ENCODE assay signal across 20 cellular contexts in genomic region chr9:125732562-125732961, GRCh38. TPM values are rescaled to one million over a fixed set of nuclear protein-coding genes. Genes with fewer than 3 reads are reported as not detected.
A peak's percentile ranks its signal among the peaks of the same experiment; 100 is the strongest.
DNase-seq lines count a peak whose midpoint lies in the region; ATAC-seq and TF ChIP-seq lines count a peak whose summit lies in the region.
"Had no signal": no experiment of that assay in that cellular context is flagged by ENCODE, and none has a peak within 500 bp of the region (broad histone marks: within the 10 kb centered on the region; RNA-seq: fewer than 3 reads in every experiment).

No MANE protein-coding gene starts in this region.

- no peak overlapping the region for H3K27ac Mint-ChIP-seq in MCF 10A (ENCODE audit: low read depth, unreplicated experiment)
- H3K27ac Mint-ChIP-seq: activated B cell treated with CpG ODN at 0.5 μM for 24 hours, nephron had no signal

- H3K27me3 Mint-ChIP-seq in MCF 10A (ENCODE audit: insufficient read depth, unreplicated experiment): peaks cover 28% of the 10 kb centered on the region

- no peak for ATAC-seq in GM18868 (IDR thresholded peaks at IDR 0.05; ENCODE audit: unreplicated experiment)
- ATAC-seq in HG03457 (IDR thresholded peaks at IDR 0.05; ENCODE audit: unreplicated experiment): no peak
- ATAC-seq in HG02763 (IDR thresholded peaks at IDR 0.05; ENCODE audit: unreplicated experiment): no peak
- ATAC-seq: gastroesophageal sphincter had no signal

- H3K9me3 ChIP-seq in mammary epithelial cell (replicated peaks; ENCODE audit: insufficient read depth, low read length): no peaks in the 10 kb centered on the region
- no peaks in the 10 kb centered on the region for H3K9me3 ChIP-seq in SJCRH30 (replicated peaks)
- H3K9me3 ChIP-seq: gastroesophageal sphincter, stomach, uterus had no signal

- H4K20me1 ChIP-seq in mammary epithelial cell (ENCODE audit: insufficient read depth, low read length): no peaks in the 10 kb centered on the region

- dilution Hi-C loops in mammary epithelial cell (cut with HindIII; ENCODE audit: low sequenced_read_pairs): no loop called here

- POLR2A ChIA-PET in MCF 10A (lab: Yijun Ruan, JAX): interaction anchor here (1.2 kb wide), 1 partner anchor 26 kb away, joined by 3 read pairs; the partner anchor contains the start of gene MAPKAP1

- H3K27me3 ChIP-seq in mammary epithelial cell (ENCODE audit: insufficient read depth, low read length) (peaks cover 2% of the 10 kb centered on the region), SJCRH30 (no peaks in the 10 kb centered on the region)
- H3K27me3 ChIP-seq: gastroesophageal sphincter, stomach, uterus had no signal

- no peak overlapping the region for H3K9ac ChIP-seq in mammary epithelial cell (ENCODE audit: insufficient read depth, low read length)

- H3K27ac ChIP-seq in mammary epithelial cell (ENCODE audit: insufficient read depth, low read depth, low read length): no peak overlapping the region
- no peak overlapping the region for H3K27ac ChIP-seq in SJCRH30
- H3K27ac ChIP-seq: gastroesophageal sphincter, RWPE1, stomach, uterus had no signal

- no peaks in the 10 kb centered on the region for H3K9me3 Mint-ChIP-seq in MCF 10A (ENCODE audit: unreplicated experiment)
- H3K9me3 Mint-ChIP-seq: activated B cell treated with CpG ODN at 0.5 μM for 24 hours, nephron had no signal

- no peak for TF ChIP-seq CTCF in MCF 10A (IDR thresholded peaks at IDR 0.05; ENCODE audit: unreplicated experiment)
- no peak for TF ChIP-seq CTCF in mammary epithelial cell (conservative IDR thresholded peaks at IDR 0.05 in 1 of 2, IDR thresholded peaks at IDR 0.05 in 1 of 2; ENCODE audit: extremely low read depth in 1 of 2, insufficient read depth in 1 of 2, low read depth in 1 of 2, low read length in 2 of 2)
- TF ChIP-seq CTCF in fibroblast of villous mesenchyme (IDR thresholded peaks at IDR 0.05; ENCODE audit: insufficient read depth, low read depth, low read length): no peak

- intact Hi-C loops in MCF 10A (cut with micrococcal nuclease) (no loop called here), mammary epithelial cell (cut with micrococcal nuclease) (no loop called here), posterior vena cava (cut with DNase I) (no loop called here)

- no peaks in the 10 kb centered on the region for H3K36me3 ChIP-seq in mammary epithelial cell (ENCODE audit: insufficient read depth, low read length)
- no peaks in the 10 kb centered on the region for H3K36me3 ChIP-seq in SJCRH30
- H3K36me3 ChIP-seq: gastroesophageal sphincter, stomach, uterus had no signal

- no peak overlapping the region for H3K4me3 ChIP-seq in mammary epithelial cell (replicated peaks in 1 of 3; ENCODE audit: insufficient read depth in 1 of 3, low read depth in 2 of 3, low read length in 3 of 3)
- no peak overlapping the region for H3K4me3 ChIP-seq in SJCRH30
- no peak overlapping the region for H3K4me3 ChIP-seq in fibroblast of villous mesenchyme (ENCODE audit: low read depth, low read length)
- H3K4me3 ChIP-seq: gastroesophageal sphincter, stomach, uterus had no signal

- H2AFZ ChIP-seq in mammary epithelial cell (ENCODE audit: low read depth, low read length): no peak overlapping the region

- no TSS peak for BruUV-seq in MCF 10A (replicated peaks; lab: Mats Ljungman, UMichigan)
- no TSS peak for BruUV-seq in mammary epithelial cell (replicated peaks; lab: Mats Ljungman, UMichigan)

- H3K4me2 ChIP-seq in mammary epithelial cell (ENCODE audit: insufficient read depth, low read depth, low read length): no peak overlapping the region

- 100% methylated on average over 2 of the region's 2 CpGs for WGBS in mammary epithelial cell (ENCODE audit: low coverage, missing lambda C conversion rate)

- no peak overlapping the region for H3K4me3 Mint-ChIP-seq in MCF 10A (ENCODE audit: unreplicated experiment)
- H3K4me3 Mint-ChIP-seq: activated B cell treated with CpG ODN at 0.5 μM for 24 hours; CD4-positive, CD25-positive, alpha-beta regulatory T cell; nephron had no signal

- H3K4me1 Mint-ChIP-seq in MCF 10A (ENCODE audit: insufficient read depth, unreplicated experiment): no peaks in the 10 kb centered on the region
- H3K4me1 Mint-ChIP-seq: activated B cell treated with CpG ODN at 0.5 μM for 24 hours; CD4-positive, CD25-positive, alpha-beta regulatory T cell; nephron had no signal

- in situ Hi-C loops in mammary epithelial cell (cut with MboI; ENCODE audit: low sequenced_read_pairs in 2 of 2): loop anchor here in 1 of 2 donors (25.0 kb wide), 1 partner anchor 170 kb away; no protein-coding TSS in a partner anchor

- CTCF ChIA-PET in MCF 10A (lab: Yijun Ruan, JAX) (interaction anchor here (0.8 kb wide), 1 partner anchor 365 kb away, joined by 3 read pairs; no protein-coding TSS in a partner anchor), mammary epithelial cell (lab: Charles Lee; ENCODE audit: low non-redundant PET) (no interaction called here)

- H3K36me3 Mint-ChIP-seq in MCF 10A (ENCODE audit: insufficient read depth, unreplicated experiment): peaks cover 6% of the 10 kb centered on the region
- H3K36me3 Mint-ChIP-seq: CD4-positive, CD25-positive, alpha-beta regulatory T cell had no signal

- DNase-seq in MCF 10A (ENCODE audit: unreplicated experiment): peak; percentile 21
- DNase-seq in mammary epithelial cell: no peak
- DNase-seq in SJCRH30: peak; percentile 68 to 78
- DNase-seq in fibroblast of villous mesenchyme (ENCODE audit: low read depth): peak; percentile 30
- DNase-seq in posterior vena cava (ENCODE audit: low spot score): no peak
- DNase-seq: activated B cell treated with CpG ODN at 0.5 μM for 24 hours; activated effector memory CD4-positive, alpha-beta T cell treated with Interleukin-2 at 50 U/mL for 16 hours; CD4-positive, CD25-positive, alpha-beta regulatory T cell; cerebellar nuclear complex; NCI-H1930; NCI-H774; retina; stomach; uterus had no signal

- no peaks in the 10 kb centered on the region for H3K79me2 ChIP-seq in mammary epithelial cell (ENCODE audit: insufficient read depth, low read length)

- H3K4me1 ChIP-seq in mammary epithelial cell (ENCODE audit: insufficient read depth, low read length): no peaks in the 10 kb centered on the region
- H3K4me1 ChIP-seq in SJCRH30: peaks cover 7% of the 10 kb centered on the region; the same call in 1 of the 2 replicates
- H3K4me1 ChIP-seq: gastroesophageal sphincter, stomach, uterus had no signal

RNA-seq across cellular contexts. Expression of gene PBX3, which starts 14.6 kb away (rescaled TPM):
- total RNA-seq in MCF 10A (2022): 17.5 and 21.4 TPM in 2 replicates
- 10 to 100 TPM; 22.2 to 29.0 TPM for total RNA-seq in mammary epithelial cell
- polyA plus RNA-seq in mammary epithelial cell: 24.8 TPM
- 16.6 TPM for polyA minus RNA-seq in mammary epithelial cell
- 69.5 and 75.9 TPM in 2 replicates for total RNA-seq in SJCRH30 (2014; rRNA removed; shearing (Covaris generic))
- 23.8 and 27.6 TPM in 2 replicates for total RNA-seq in fibroblast of villous mesenchyme
- total RNA-seq in posterior vena cava: 10 to 100 TPM; 36.0 to 54.0 TPM

RNA-seq across cellular contexts. Expression of gene MAPKAP1, which starts 25.6 kb away (rescaled TPM):
- total RNA-seq in MCF 10A (2022) (74.9 and 111 TPM in 2 replicates), mammary epithelial cell (100 to 1,000 TPM in 1 of 2 donors, 10 to 100 TPM in 1; 81.4 to 104 TPM), fibroblast of villous mesenchyme (92.0 and 93.4 TPM in 2 replicates), posterior vena cava (10 to 100 TPM; 56.1 to 62.2 TPM)
- 97.6 TPM for polyA plus RNA-seq in mammary epithelial cell
- 147 TPM for polyA minus RNA-seq in mammary epithelial cell
- 103 and 109 TPM in 2 replicates for total RNA-seq in SJCRH30 (2014; rRNA removed; shearing (Covaris generic))

Comparison
In these comparisons a context has a peak if more than half of its experiments do, and no peak if none do; other contexts are left out.
1. DNase-seq: peak in MCF 10A (single experiment), SJCRH30 (2 of 2) and fibroblast of villous mesenchyme (single experiment); none in mammary epithelial cell (single experiment) and posterior vena cava (single experiment).